22 cellular contexts compared by ENCODE assay signal in the genomic region with DNA sequence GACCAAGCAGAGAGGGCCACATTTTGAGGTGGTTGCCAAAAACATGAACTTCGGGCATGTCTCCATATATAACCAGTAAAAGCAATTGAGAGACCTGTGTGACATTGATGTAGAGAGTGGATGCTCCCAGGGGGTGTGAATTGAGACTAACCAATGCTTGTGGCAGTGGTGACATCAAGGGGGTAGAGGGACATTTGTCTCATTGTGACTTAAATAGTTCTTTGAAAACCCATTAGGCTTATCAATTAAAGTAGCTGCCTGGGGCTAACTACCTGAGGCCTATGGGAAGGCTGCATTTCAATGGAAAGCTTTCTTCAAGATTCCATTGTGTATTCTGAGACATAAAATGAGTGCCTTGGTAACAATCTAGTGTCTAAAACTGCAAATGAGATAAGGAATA.
A peak's percentile ranks its signal among the peaks of the same experiment; 100 is the strongest.
DNase-seq lines count a peak whose midpoint lies in the region; ATAC-seq and TF ChIP-seq lines count a peak whose summit lies in the region.
"Had no signal": no experiment of that assay in that cellular context is flagged by ENCODE, and none has a peak within 500 bp of the region (broad histone marks: within the 10 kb centered on the region; RNA-seq: fewer than 3 reads in every experiment).

No MANE protein-coding gene starts in this region.

- dilution Hi-C loops in IMR-90 (cut with HindIII; ENCODE audit: low sequenced_read_pairs, unreplicated experiment), result no loop called here

- H3K9ac ChIP-seq in IMR-90 (ENCODE audit: low read depth, low read length), result no peak overlapping the region
- H3K9ac ChIP-seq in endodermal cell (ENCODE audit: extremely low read depth, low read length, poor library complexity, severe bottlenecking), result no peak overlapping the region
- H3K9ac ChIP-seq: GM23248, KMS-11 had no signal

- no peaks in the 10 kb centered on the region for H3K27me3 Mint-ChIP-seq in Calu3 (ENCODE audit: unreplicated experiment)
- H3K27me3 Mint-ChIP-seq in endodermal cell (ENCODE audit: insufficient read depth), result no peaks in the 10 kb centered on the region
- no peaks in the 10 kb centered on the region for H3K27me3 Mint-ChIP-seq in mesothelial cell of epicardium (ENCODE audit: low read depth)
- H3K27me3 Mint-ChIP-seq: IgD-negative memory B cell had no signal

- POLR2A ChIA-PET in IMR-90 (lab: Charles Lee; ENCODE audit: unreplicated experiment), result no interaction called here

- H3K27me3 ChIP-seq in IMR-90 (ENCODE audit: control insufficient read depth, insufficient read depth, low read length), result no peaks in the 10 kb centered on the region
- no peaks in the 10 kb centered on the region for H3K27me3 ChIP-seq in endodermal cell (ENCODE audit: control insufficient read depth, insufficient read depth, low read length, poor library complexity, severe bottlenecking)
- H3K27me3 ChIP-seq: Peyer's patch had no signal

- no TSS peak for BruUV-seq in Calu3 (replicated peaks; lab: Mats Ljungman, UMichigan)
- no TSS peak for BruUV-seq in IMR-90 (replicated peaks; lab: Mats Ljungman, UMichigan)

- H3K9me3 Mint-ChIP-seq in Calu3 (ENCODE audit: low read depth, unreplicated experiment) (no peaks in the 10 kb centered on the region), endodermal cell (no peaks in the 10 kb centered on the region), mesothelial cell of epicardium (peaks cover 4% of the 10 kb centered on the region)
- H3K9me3 Mint-ChIP-seq: HFFc6, IgD-negative memory B cell had no signal

- H3K27ac ChIP-seq in IMR-90 (ENCODE audit: insufficient read depth, low read length) (no peak overlapping the region), endodermal cell (ENCODE audit: low read depth, low read length) (no peak overlapping the region)
- H3K27ac ChIP-seq: GM23248, KMS-11, Peyer's patch, SK-N-MC had no signal

- no peaks in the 10 kb centered on the region for H4K20me1 ChIP-seq in IMR-90 (ENCODE audit: insufficient read depth, low read length)

- H3K36me3 ChIP-seq in IMR-90 (ENCODE audit: control insufficient read depth, insufficient read depth, low read length) (no peaks in the 10 kb centered on the region), endodermal cell (ENCODE audit: control insufficient read depth, insufficient read depth, low read length) (no peaks in the 10 kb centered on the region)
- H3K36me3 ChIP-seq: Peyer's patch had no signal

- H3K4me3 ChIP-seq in IMR-90 (ENCODE audit: insufficient read depth, low read depth, low read length), result no peak overlapping the region
- no peak overlapping the region for H3K4me3 ChIP-seq in endodermal cell (ENCODE audit: low read length)
- H3K4me3 ChIP-seq: GM23248, Peyer's patch, SK-N-MC had no signal

- intact Hi-C loops in Calu3 (cut with micrococcal nuclease; ENCODE audit: unreplicated experiment) (no loop called here), IMR-90 (cut with micrococcal nuclease) (no loop called here)

- no peak for ATAC-seq in IMR-90 (ENCODE audit: low read depth)
- no peak for ATAC-seq in HG02852 (IDR thresholded peaks at IDR 0.05; ENCODE audit: unreplicated experiment)
- ATAC-seq in HG03280 (IDR thresholded peaks at IDR 0.05; ENCODE audit: unreplicated experiment), result no peak

- no peak overlapping the region for H3K14ac ChIP-seq in IMR-90 (replicated peaks; ENCODE audit: low read depth, low read length)

- no peak overlapping the region; the same call in 1 of the 2 replicates for H4K91ac ChIP-seq in IMR-90 (ENCODE audit: insufficient read depth, low read depth, low read length)

- TF ChIP-seq POLR2A in IMR-90 (IDR thresholded peaks at IDR 0.05; ENCODE audit: low read depth, low read length), result no peak

- H3K18ac ChIP-seq in IMR-90 (ENCODE audit: low read depth, low read length), result no peak overlapping the region; the same call in 1 of the 2 replicates

- H2BK5ac ChIP-seq in IMR-90 (ENCODE audit: low read depth, low read length, poor library complexity, severe bottlenecking), result no peak overlapping the region

- H3K9me1 ChIP-seq in IMR-90 (ENCODE audit: insufficient read depth, low read length), result peaks cover 8% of the 10 kb centered on the region

- H4K5ac ChIP-seq in IMR-90 (ENCODE audit: low read depth, low read length), result no peak overlapping the region

- H3K23ac ChIP-seq in IMR-90 (ENCODE audit: low read depth, low read length), result no peak overlapping the region

- H3K27ac Mint-ChIP-seq in Calu3 (ENCODE audit: unreplicated experiment) (peak overlapping the region; percentile 74), endodermal cell (peak overlapping the region; percentile 57), mesothelial cell of epicardium (peak overlapping the region; percentile 53)
- H3K27ac Mint-ChIP-seq: HFFc6, IgD-negative memory B cell had no signal

- peak overlapping the region; percentile 88; the same call in 1 of the 3 replicates for H2BK15ac ChIP-seq in IMR-90 (ENCODE audit: low read depth, low read length)

- H3K4me1 ChIP-seq in IMR-90 (ENCODE audit: control insufficient read depth, insufficient read depth, low read length), result peaks cover 7% of the 10 kb centered on the region
- peaks cover 14% of the 10 kb centered on the region for H3K4me1 ChIP-seq in endodermal cell (ENCODE audit: control insufficient read depth, insufficient read depth, low read length)
- H3K4me1 ChIP-seq: Peyer's patch had no signal

- no peak overlapping the region for H2AFZ ChIP-seq in IMR-90 (replicated peaks; ENCODE audit: low read length, poor library complexity)
- H2AFZ ChIP-seq: GM23248 had no signal

- TF ChIP-seq RAD21 in IMR-90 (IDR thresholded peaks at IDR 0.05; ENCODE audit: low read length), result no peak

- CTCF ChIA-PET in Calu3 (lab: Charles Lee) (no interaction called here), IMR-90 (lab: Yijun Ruan, JAX) (no interaction called here)

- H3K56ac ChIP-seq in IMR-90 (ENCODE audit: extremely low read depth, insufficient read depth, low read length), result no peak overlapping the region

- H3K9me3 ChIP-seq in IMR-90 (ENCODE audit: control insufficient read depth, insufficient read depth, low read length) (no peaks in the 10 kb centered on the region), endodermal cell (ENCODE audit: control insufficient read depth, low read length) (no peaks in the 10 kb centered on the region)
- H3K9me3 ChIP-seq: Peyer's patch had no signal

- H2AK9ac ChIP-seq in IMR-90 (replicated peaks; ENCODE audit: low read depth, low read length, poor library complexity), result no peak overlapping the region

- H3K4me2 ChIP-seq in IMR-90 (ENCODE audit: low read depth, low read length), result no peak overlapping the region
- H3K4me2 ChIP-seq: KMS-11 had no signal

- DNase-seq in Calu3 (no peak), IMR-90 (no peak), endodermal cell (peak; percentile 57), mesothelial cell of epicardium (ENCODE audit: low spot score in 2 of 2, unreplicated experiment in 2 of 2) (no peak), retina (no peak)
- DNase-seq: DMS153, DND-41, H7, HFFc6, NCI-H1092, NCI-H1436, NCI-H1930, NCI-H2107, NCI-H526 treated with DMSO at 0.1 percent for 48 hours, Peyer's patch, SIG-M5 had no signal

- peaks cover 36% of the 10 kb centered on the region for H3K4me1 Mint-ChIP-seq in Calu3 (ENCODE audit: low read depth, unreplicated experiment)
- H3K4me1 Mint-ChIP-seq in endodermal cell, result peaks cover 34% of the 10 kb centered on the region
- H3K4me1 Mint-ChIP-seq in mesothelial cell of epicardium, result peaks cover 34% of the 10 kb centered on the region
- H3K4me1 Mint-ChIP-seq: IgD-negative memory B cell had no signal

- in situ Hi-C loops in IMR-90 (cut with MboI; ENCODE audit: low sequenced_read_pairs), result no loop called here

- peak overlapping the region; percentile 96; the same call in 1 of the 2 replicates for H2BK20ac ChIP-seq in IMR-90 (ENCODE audit: low read depth, low read length)

- H3K4me3 Mint-ChIP-seq in Calu3 (ENCODE audit: low read depth, unreplicated experiment), result peak overlapping the region; percentile 13
- no peak overlapping the region for H3K4me3 Mint-ChIP-seq in endodermal cell
- no peak overlapping the region for H3K4me3 Mint-ChIP-seq in mesothelial cell of epicardium
- H3K4me3 Mint-ChIP-seq: HFFc6, IgD-negative memory B cell had no signal

- no peak overlapping the region for H4K8ac ChIP-seq in IMR-90 (ENCODE audit: low read depth in 2 of 2, low read length in 2 of 2)

- no CpG with 5 or more reads among the region's 1 CpG for WGBS in IMR-90 (ENCODE audit: extremely low coverage in 2 of 2, insufficient read length in 1 of 2), 2 experiments
- 83 to 100% methylated on average over 1 of the region's 1 CpG for WGBS in endodermal cell (ENCODE audit: insufficient coverage in 1 of 2, insufficient read length in 1 of 2), 2 experiments

- peaks cover 8% of the 10 kb centered on the region for H3K36me3 Mint-ChIP-seq in Calu3 (ENCODE audit: insufficient read depth, unreplicated experiment)
- no peaks in the 10 kb centered on the region for H3K36me3 Mint-ChIP-seq in endodermal cell (ENCODE audit: low read depth)
- H3K36me3 Mint-ChIP-seq in mesothelial cell of epicardium, result peaks cover 10% of the 10 kb centered on the region
- H3K36me3 Mint-ChIP-seq: IgD-negative memory B cell had no signal

- TF ChIP-seq CTCF in Calu3 (IDR thresholded peaks at IDR 0.05; ENCODE audit: unreplicated experiment), result no peak
- no peak for TF ChIP-seq CTCF in IMR-90 (conservative IDR thresholded peaks at IDR 0.05; ENCODE audit: low read depth, low read length)
- TF ChIP-seq CTCF in endodermal cell (conservative IDR thresholded peaks at IDR 0.05), result no peak
- no peak for TF ChIP-seq CTCF in mesothelial cell of epicardium (IDR thresholded peaks at IDR 0.05; ENCODE audit: unreplicated experiment)

- H2BK120ac ChIP-seq in IMR-90 (ENCODE audit: low read depth, low read length), result peak overlapping the region; percentile 97

- peak overlapping the region; percentile 69; the same call in 1 of the 2 replicates for H2AK5ac ChIP-seq in IMR-90 (ENCODE audit: low read depth, low read length)

- H3K79me1 ChIP-seq in IMR-90 (ENCODE audit: low read depth in 1 of 2, low read length in 2 of 2), result peaks cover 0 to 4% of the 10 kb centered on the region in 2 experiments; a peak in 1 of 4 replicates

- no peak overlapping the region for H3K4ac ChIP-seq in IMR-90 (ENCODE audit: low read depth, low read length)

TF ChIP-seq in IMR-90, 13 proteins besides CTCF, POLR2A, EP300 and RAD21:
- TF ChIP-seq SMC3 (IDR thresholded peaks at IDR 0.05; ENCODE audit: low read depth, low read length) (no peak), BHLHE40 (IDR thresholded peaks at IDR 0.05; ENCODE audit: low read depth, low read length) (no peak), MAZ (IDR thresholded peaks at IDR 0.05; ENCODE audit: borderline replicate concordance, low read depth, low read length) (no peak), CHD1 (IDR thresholded peaks at IDR 0.05; ENCODE audit: low read depth, low read length) (no peak)
- TF ChIP-seq, protein P1, sequence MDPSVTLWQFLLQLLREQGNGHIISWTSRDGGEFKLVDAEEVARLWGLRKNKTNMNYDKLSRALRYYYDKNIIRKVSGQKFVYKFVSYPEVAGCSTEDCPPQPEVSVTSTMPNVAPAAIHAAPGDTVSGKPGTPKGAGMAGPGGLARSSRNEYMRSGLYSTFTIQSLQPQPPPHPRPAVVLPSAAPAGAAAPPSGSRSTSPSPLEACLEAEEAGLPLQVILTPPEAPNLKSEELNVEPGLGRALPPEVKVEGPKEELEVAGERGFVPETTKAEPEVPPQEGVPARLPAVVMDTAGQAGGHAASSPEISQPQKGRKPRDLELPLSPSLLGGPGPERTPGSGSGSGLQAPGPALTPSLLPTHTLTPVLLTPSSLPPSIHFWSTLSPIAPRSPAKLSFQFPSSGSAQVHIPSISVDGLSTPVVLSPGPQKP (IDR thresholded peaks at IDR 0.05; ENCODE audit: borderline replicate concordance, low read depth, low read length), result no peak
